26 cellular contexts compared by ENCODE assay signal in genomic region chr4:38598489-38598888, GRCh38.
"Had no signal": no experiment of that assay in that cellular context is flagged by ENCODE, and none has a peak within 500 bp of the region (broad histone marks: within the 10 kb centered on the region; RNA-seq: fewer than 3 reads in every experiment).

No MANE protein-coding gene starts in this region.

- FAIRE-seq: colon, endothelial cell of umbilical vein had no signal

- H3K27ac ChIP-seq: colonic mucosa, coronary artery, dorsolateral prefrontal cortex, epithelial cell of prostate, esophagus muscularis mucosa, esophagus squamous epithelium, foreskin keratinocyte, gastrocnemius medialis, gastroesophageal sphincter, heart left ventricle, heart right ventricle had no signal

- DNase-seq: colonic mucosa; cortex of kidney; dermis blood vessel endothelial cell; dorsolateral prefrontal cortex; effector CD4-positive, alpha-beta T cell; effector CD8-positive, alpha-beta T cell; effector memory CD4-positive, alpha-beta T cell; effector memory CD8-positive, alpha-beta T cell; endodermal cell; erythroblast; esophagus squamous epithelium; foreskin fibroblast; foreskin keratinocyte; foreskin melanocyte; gastrocnemius medialis; glutamatergic neuron; head of caudate nucleus; heart left ventricle; heart right ventricle had no signal

- ATAC-seq: effector memory CD8-positive, alpha-beta T cell; esophagus mucosa; foreskin keratinocyte; gastrocnemius medialis; gastroesophageal sphincter; heart left ventricle; heart right ventricle had no signal

- H3K36me3 ChIP-seq: colonic mucosa, esophagus muscularis mucosa, esophagus squamous epithelium, gastrocnemius medialis, gastroesophageal sphincter, heart left ventricle, heart right ventricle had no signal

- H3K27me3 ChIP-seq: colonic mucosa, dorsolateral prefrontal cortex, esophagus muscularis mucosa, esophagus squamous epithelium, foreskin keratinocyte, gastrocnemius medialis, gastroesophageal sphincter, heart left ventricle, heart right ventricle had no signal

- H3K4me1 ChIP-seq: colonic mucosa, foreskin keratinocyte, gastroesophageal sphincter had no signal

- H3K4me3 ChIP-seq: colonic mucosa, coronary artery, dorsolateral prefrontal cortex, esophagus muscularis mucosa, esophagus squamous epithelium, gastrocnemius medialis, gastroesophageal sphincter, heart left ventricle, heart right ventricle had no signal

- H3K9me3 ChIP-seq: colonic mucosa, esophagus muscularis mucosa, esophagus squamous epithelium, gastrocnemius medialis, gastroesophageal sphincter, heart left ventricle had no signal
